In the genomic region with DNA sequence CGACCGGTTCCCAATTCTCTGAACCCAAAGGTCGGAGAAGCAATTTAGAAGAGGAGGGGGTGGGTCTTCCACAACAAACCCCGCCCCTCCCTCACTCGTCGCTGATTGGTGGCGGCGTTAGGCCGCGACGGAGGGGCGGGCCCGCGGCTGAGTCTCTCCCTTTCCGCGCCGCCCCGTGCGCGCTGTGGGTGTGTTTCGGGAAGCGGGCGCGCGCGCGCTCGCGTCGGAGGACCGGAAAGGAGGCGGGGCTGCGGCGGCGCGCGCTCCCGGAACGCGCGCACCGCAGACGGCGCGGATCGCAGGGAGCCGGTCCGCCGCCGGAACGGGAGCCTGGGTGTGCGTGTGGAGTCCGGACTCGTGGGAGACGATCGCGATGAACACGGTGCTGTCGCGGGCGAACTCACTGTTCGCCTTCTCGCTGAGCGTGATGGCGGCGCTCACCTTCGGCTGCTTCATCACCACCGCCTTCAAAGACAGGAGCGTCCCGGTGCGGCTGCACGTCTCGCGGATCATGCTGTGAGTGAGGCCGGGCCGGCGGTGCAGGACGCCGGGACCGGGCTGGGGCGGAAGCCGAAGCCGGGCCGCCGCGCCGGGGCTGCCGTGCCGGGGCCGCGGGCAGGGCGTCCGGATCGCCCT, we compare ENCODE assay signal across 8 cellular contexts. TPM values are rescaled to one million over a fixed set of nuclear protein-coding genes. Genes with fewer than 3 reads are reported as not detected.
DNase-seq lines count a peak whose midpoint lies in the region; ATAC-seq and TF ChIP-seq lines count a peak whose summit lies in the region.

A gene (plus strand): TSS at position 263 of the 636 bp plus-strand sequence. CDS start 111 bp downstream, at position 374.

- H3K4me1 Mint-ChIP-seq in CD8-positive, alpha-beta T cell (ENCODE audit: low read depth) = peaks cover 54% of the 10 kb centered on the region

- H3K27ac ChIP-seq in CD8-positive, alpha-beta T cell (ENCODE audit: low read depth, low read length) = peak within 1 kb of the TSS; percentile 96
- H3K27ac ChIP-seq in lung (ENCODE audit: low read depth in 1 of 2, low read length in 1 of 2) = peak within 1 kb of the TSS; percentile 97 to 99

- H3K4me3 ChIP-seq in CD8-positive, alpha-beta T cell (ENCODE audit: low read depth, low read length) = peak within 1 kb of the TSS; percentile 93
- H3K4me3 ChIP-seq in lung = peak within 1 kb of the TSS; percentile 93

- H3K9me3 ChIP-seq in CD8-positive, alpha-beta T cell (ENCODE audit: low read length) = no peaks in the 10 kb centered on the region
- no peaks in the 10 kb centered on the region for H3K9me3 ChIP-seq in lung (ENCODE audit: control insufficient read depth in 2 of 2, insufficient read depth in 1 of 2, low read length in 1 of 2)

- peak; percentile 90 to 97 (median 95) for DNase-seq in CD8-positive, alpha-beta T cell
- DNase-seq in HS-27A (ENCODE audit: low read depth) (peak; percentile 61), NK-92 (lab: John Stamatoyannopoulos, UW; ENCODE audit: unreplicated experiment) (peak; percentile 47), lung (ENCODE audit: low spot score) (peak; percentile 95)
- peak; percentile 81 to 95 for DNase-seq in activated CD8-positive, alpha-beta memory T cell treated with anti-CD3 and anti-CD28 coated beads for 1 hour (ENCODE audit: extremely low read depth in 1 of 2, low read depth in 1 of 2)
- peak; percentile 94 for DNase-seq in effector CD4-positive, alpha-beta T cell
- peak; percentile 90 to 92 (median 91) for DNase-seq in stimulated activated CD4-positive, alpha-beta T cell treated with anti-CD3 and anti-CD28 coated beads, TNF-alpha, amount 100 ng/mL, for 4 hours (ENCODE audit: low read depth in 3 of 3)

- peaks cover 38% of the 10 kb centered on the region for H3K4me1 ChIP-seq in CD8-positive, alpha-beta T cell (ENCODE audit: insufficient read depth, low read length)
- H3K4me1 ChIP-seq in lung (ENCODE audit: control insufficient read depth in 2 of 2, insufficient read depth in 2 of 2, low read length in 2 of 2) = peaks cover 0 to 5% of the 10 kb centered on the region in 2 donors

- POLR2A ChIA-PET in CD8-positive, alpha-beta T cell (lab: Charles Lee) = no interaction called here

- peaks cover 17% of the 10 kb centered on the region for H3K36me3 Mint-ChIP-seq in CD8-positive, alpha-beta T cell

- ATAC-seq in CD8-positive, alpha-beta T cell = peak; percentile 92
- ATAC-seq in GM19467 (IDR thresholded peaks at IDR 0.05; ENCODE audit: unreplicated experiment) = peak; percentile 92
- ATAC-seq in lung (ENCODE audit: insufficient read depth, low FRiP score) = peak; percentile 97

- H3K36me3 ChIP-seq in CD8-positive, alpha-beta T cell (ENCODE audit: insufficient read depth, low read length) = no peaks in the 10 kb centered on the region
- H3K36me3 ChIP-seq in lung (ENCODE audit: control insufficient read depth in 2 of 2, insufficient read depth in 2 of 2, low read length in 2 of 2) = peaks cover 0 to 3% of the 10 kb centered on the region in 2 donors

- peak within 1 kb of the TSS; percentile 96 for H3K27ac Mint-ChIP-seq in CD8-positive, alpha-beta T cell

- CTCF ChIA-PET in CD8-positive, alpha-beta T cell (lab: Charles Lee) = no interaction called here

- H3K27me3 Mint-ChIP-seq in CD8-positive, alpha-beta T cell (ENCODE audit: low read depth) = no peaks in the 10 kb centered on the region

- no peaks in the 10 kb centered on the region for H3K27me3 ChIP-seq in CD8-positive, alpha-beta T cell (ENCODE audit: insufficient read depth, low read length)
- no peaks in the 10 kb centered on the region for H3K27me3 ChIP-seq in lung (ENCODE audit: control insufficient read depth, insufficient read depth)

- H3K9me3 Mint-ChIP-seq in CD8-positive, alpha-beta T cell = no peaks in the 10 kb centered on the region

- 0% methylated on average over 61 to 94 of the region's 94 CpGs for WGBS in lung, 2 donors

- H3K4me3 Mint-ChIP-seq in CD8-positive, alpha-beta T cell = peak within 1 kb of the TSS; percentile 90

- intact Hi-C loops in CD8-positive, alpha-beta T cell (cut with DNase I, micrococcal nuclease) = loop anchor here (1.0 to 5.0 kb wide), 5 partner anchors 21 to 1121 kb away; a partner anchor contains a TSS

- TF ChIP-seq CTCF in CD8-positive, alpha-beta T cell (IDR thresholded peaks at IDR 0.05) = no peak
- TF ChIP-seq CTCF in lung (IDR thresholded peaks at IDR 0.05; ENCODE audit: control extremely low read depth, extremely low read depth) = no peak

RNA-seq across cellular contexts. Expression of the gene that starts here (rescaled TPM):
- 100 to 1,000 TPM; 162 to 170 TPM for total RNA-seq in CD8-positive, alpha-beta T cell
- total RNA-seq in lung = 100 to 1,000 TPM; 104 to 170 TPM
- 10 to 100 TPM; 39.4 to 67.5 TPM for polyA plus RNA-seq in lung

Comparison
In these comparisons a context has a peak if more than half of its experiments do, and no peak if none do; other contexts are left out.
1. Peak in every context shown above with its lines: DNase-seq, ATAC-seq, H3K4me3 ChIP-seq and H3K27ac ChIP-seq.